ENCODE assay signal across 13 cellular contexts in the genomic region with DNA sequence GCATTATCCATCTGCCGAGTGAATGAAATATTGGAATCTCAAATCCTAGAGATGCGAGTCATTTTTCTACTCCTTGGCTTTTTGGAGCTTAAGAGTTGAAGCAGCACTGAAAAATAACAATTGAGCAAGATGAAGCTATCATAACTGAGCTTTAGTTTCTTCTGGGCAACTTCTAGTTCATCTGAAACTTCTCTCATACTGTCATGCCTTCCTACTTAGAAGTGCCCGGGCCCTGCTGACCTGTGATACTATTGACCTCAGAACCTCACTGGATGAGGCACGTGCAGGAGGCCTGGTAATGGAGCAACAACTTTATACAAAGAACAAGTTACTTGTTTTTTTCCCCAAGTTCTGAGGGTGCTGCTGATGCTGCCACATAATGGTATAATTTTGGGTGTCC. TPM values are rescaled to one million over a fixed set of nuclear protein-coding genes. Genes with fewer than 3 reads are reported as not detected.
DNase-seq lines count a peak whose midpoint lies in the region; ATAC-seq and TF ChIP-seq lines count a peak whose summit lies in the region.
"Had no signal": no experiment of that assay in that cellular context is flagged by ENCODE, and none has a peak within 500 bp of the region (broad histone marks: within the 10 kb centered on the region; RNA-seq: fewer than 3 reads in every experiment).

No MANE protein-coding gene starts in this region.

- ATAC-seq in CD4-positive, CD25-positive, alpha-beta regulatory T cell (ENCODE audit: low read depth in 2 of 2) = no peak
- ATAC-seq in GM19328 (IDR thresholded peaks at IDR 0.05; ENCODE audit: unreplicated experiment) (peak; percentile 35), HG03432 (IDR thresholded peaks at IDR 0.05; ENCODE audit: unreplicated experiment) (peak; percentile 25), GM18858 (IDR thresholded peaks at IDR 0.05; ENCODE audit: unreplicated experiment) (no peak), psoas muscle (no peak)
- ATAC-seq in stimulated activated memory B cell treated with anti-CD40 and anti-IgM and Interleukin-4, amounts not matched to agents 10 μg/mL and 1 μg/mL and 100 μg/mL, for 72 hours = no peak

- peaks cover 21% of the 10 kb centered on the region for H3K27me3 Mint-ChIP-seq in CD4-positive, CD25-positive, alpha-beta regulatory T cell
- no peaks in the 10 kb centered on the region for H3K27me3 Mint-ChIP-seq in stimulated activated memory B cell treated with anti-CD40 and anti-IgM and Interleukin-4, amounts not matched to agents 10 μg/mL and 1 μg/mL and 100 μg/mL, for 72 hours

- H3K9me3 Mint-ChIP-seq in CD4-positive, CD25-positive, alpha-beta regulatory T cell = peaks cover 0 to 2% (median 0%) of the 10 kb centered on the region in 7 donors
- H3K9me3 Mint-ChIP-seq in stimulated activated memory B cell treated with anti-CD40 and anti-IgM and Interleukin-4, amounts not matched to agents 10 μg/mL and 1 μg/mL and 100 μg/mL, for 72 hours = no peaks in the 10 kb centered on the region

- WGBS in psoas muscle, 3 donors = 67 to 74% (median 70%) methylated on average over 4 of the region's 4 CpGs

- peak overlapping the region; percentile 77 for H3K4me3 ChIP-seq in CD4-positive, CD25-positive, alpha-beta regulatory T cell (ENCODE audit: low read depth, low read length)
- H3K4me3 ChIP-seq in psoas muscle = no peak overlapping the region
- H3K4me3 ChIP-seq: BLaER1 treated with 17β-estradiol and CSF1 and Interleukin-3, amounts not matched to agents 10 nM and 100 nM; smooth muscle cell had no signal

- DNase-seq in CD4-positive, CD25-positive, alpha-beta regulatory T cell = no peak
- peak; percentile 27 for DNase-seq in fibroblast of gingiva (ENCODE audit: low read depth)
- DNase-seq in COLO829 (ENCODE audit: low spot score) = no peak
- no peak for DNase-seq in psoas muscle
- DNase-seq: activated CD4-positive, alpha-beta T cell treated with anti-CD3 and anti-CD28 coated beads for 1 hour; NCI-H69 had no signal

- no peak for TF ChIP-seq CTCF in psoas muscle (IDR thresholded peaks at IDR 0.05)

- peaks cover 0 to 12% (median 10%) of the 10 kb centered on the region in 4 donors for H3K4me1 Mint-ChIP-seq in CD4-positive, CD25-positive, alpha-beta regulatory T cell
- peaks cover 10% of the 10 kb centered on the region for H3K4me1 Mint-ChIP-seq in stimulated activated memory B cell treated with anti-CD40 and anti-IgM and Interleukin-4, amounts not matched to agents 10 μg/mL and 1 μg/mL and 100 μg/mL, for 72 hours

- peak overlapping the region in 1 of 3 donors; percentile 7 for H3K27ac Mint-ChIP-seq in CD4-positive, CD25-positive, alpha-beta regulatory T cell
- no peak overlapping the region for H3K27ac Mint-ChIP-seq in stimulated activated memory B cell treated with anti-CD40 and anti-IgM and Interleukin-4, amounts not matched to agents 10 μg/mL and 1 μg/mL and 100 μg/mL, for 72 hours

- H3K27me3 ChIP-seq in CD4-positive, CD25-positive, alpha-beta regulatory T cell (ENCODE audit: control insufficient read depth, insufficient read depth, low read length) = peaks cover 2% of the 10 kb centered on the region
- no peaks in the 10 kb centered on the region for H3K27me3 ChIP-seq in psoas muscle (ENCODE audit: insufficient read depth in 3 of 3, low read length in 2 of 3)
- H3K27me3 ChIP-seq: adrenal gland; BLaER1 treated with 17β-estradiol and CSF1 and Interleukin-3, amounts not matched to agents 10 nM and 100 nM had no signal

- H3K27ac ChIP-seq in CD4-positive, CD25-positive, alpha-beta regulatory T cell (ENCODE audit: insufficient read depth, low read length, poor library complexity, severe bottlenecking) = no peak overlapping the region
- H3K27ac ChIP-seq in psoas muscle = no peak overlapping the region
- H3K27ac ChIP-seq: adrenal gland; BLaER1 treated with 17β-estradiol and CSF1 and Interleukin-3, amounts not matched to agents 10 nM and 100 nM had no signal

- H3K4me3 Mint-ChIP-seq in CD4-positive, CD25-positive, alpha-beta regulatory T cell = peak overlapping the region in 2 of 4 donors; percentile 32 to 46
- no peak overlapping the region for H3K4me3 Mint-ChIP-seq in stimulated activated memory B cell treated with anti-CD40 and anti-IgM and Interleukin-4, amounts not matched to agents 10 μg/mL and 1 μg/mL and 100 μg/mL, for 72 hours

- no peaks in the 10 kb centered on the region for H3K36me3 Mint-ChIP-seq in CD4-positive, CD25-positive, alpha-beta regulatory T cell
- no peaks in the 10 kb centered on the region for H3K36me3 Mint-ChIP-seq in stimulated activated memory B cell treated with anti-CD40 and anti-IgM and Interleukin-4, amounts not matched to agents 10 μg/mL and 1 μg/mL and 100 μg/mL, for 72 hours

- intact Hi-C loops in psoas muscle (cut with DNase I) = no loop called here

- H3K9me3 ChIP-seq in CD4-positive, CD25-positive, alpha-beta regulatory T cell (ENCODE audit: control insufficient read depth in 2 of 2, low read length in 2 of 2) = no peaks in the 10 kb centered on the region
- H3K9me3 ChIP-seq in psoas muscle = no peaks in the 10 kb centered on the region

- no peaks in the 10 kb centered on the region for H3K4me1 ChIP-seq in CD4-positive, CD25-positive, alpha-beta regulatory T cell (ENCODE audit: control insufficient read depth, insufficient read depth, low read length, poor library complexity, severe bottlenecking)
- no peaks in the 10 kb centered on the region for H3K4me1 ChIP-seq in psoas muscle

- H3K36me3 ChIP-seq in CD4-positive, CD25-positive, alpha-beta regulatory T cell (ENCODE audit: control insufficient read depth, insufficient read depth, low read length) = no peaks in the 10 kb centered on the region
- no peaks in the 10 kb centered on the region for H3K36me3 ChIP-seq in psoas muscle (ENCODE audit: insufficient read depth in 1 of 2, low read depth in 1 of 2)
- H3K36me3 ChIP-seq: adrenal gland; BLaER1 treated with 17β-estradiol and CSF1 and Interleukin-3, amounts not matched to agents 10 nM and 100 nM had no signal

RNA-seq across cellular contexts. Expression of a gene that starts 48.5 kb away (rescaled TPM):
- not detected for total RNA-seq in CD4-positive, CD25-positive, alpha-beta regulatory T cell
- polyA plus RNA-seq in CD4-positive, CD25-positive, alpha-beta regulatory T cell = not detected
- 1 to 10 TPM; 1.2 to 3.4 (median 1.3) TPM for total RNA-seq in psoas muscle
- polyA plus RNA-seq in psoas muscle = under 1 TPM; 0.24 to 0.30 (median 0.29) TPM

Comparison
In these comparisons a context has a peak if more than half of its experiments do, and no peak if none do; other contexts are left out.
1. ATAC-seq: peak in GM19328 (single experiment) and HG03432 (single experiment); none in CD4-positive, CD25-positive, alpha-beta regulatory T cell (0 of 2), GM18858 (single experiment), psoas muscle (0 of 4) and stimulated activated memory B cell treated with anti-CD40 and anti-IgM and Interleukin-4, amounts not matched to agents 10 μg/mL and 1 μg/mL and 100 μg/mL, for 72 hours (single experiment).